1 cellular context compared by ENCODE assay signal in the genomic region with DNA sequence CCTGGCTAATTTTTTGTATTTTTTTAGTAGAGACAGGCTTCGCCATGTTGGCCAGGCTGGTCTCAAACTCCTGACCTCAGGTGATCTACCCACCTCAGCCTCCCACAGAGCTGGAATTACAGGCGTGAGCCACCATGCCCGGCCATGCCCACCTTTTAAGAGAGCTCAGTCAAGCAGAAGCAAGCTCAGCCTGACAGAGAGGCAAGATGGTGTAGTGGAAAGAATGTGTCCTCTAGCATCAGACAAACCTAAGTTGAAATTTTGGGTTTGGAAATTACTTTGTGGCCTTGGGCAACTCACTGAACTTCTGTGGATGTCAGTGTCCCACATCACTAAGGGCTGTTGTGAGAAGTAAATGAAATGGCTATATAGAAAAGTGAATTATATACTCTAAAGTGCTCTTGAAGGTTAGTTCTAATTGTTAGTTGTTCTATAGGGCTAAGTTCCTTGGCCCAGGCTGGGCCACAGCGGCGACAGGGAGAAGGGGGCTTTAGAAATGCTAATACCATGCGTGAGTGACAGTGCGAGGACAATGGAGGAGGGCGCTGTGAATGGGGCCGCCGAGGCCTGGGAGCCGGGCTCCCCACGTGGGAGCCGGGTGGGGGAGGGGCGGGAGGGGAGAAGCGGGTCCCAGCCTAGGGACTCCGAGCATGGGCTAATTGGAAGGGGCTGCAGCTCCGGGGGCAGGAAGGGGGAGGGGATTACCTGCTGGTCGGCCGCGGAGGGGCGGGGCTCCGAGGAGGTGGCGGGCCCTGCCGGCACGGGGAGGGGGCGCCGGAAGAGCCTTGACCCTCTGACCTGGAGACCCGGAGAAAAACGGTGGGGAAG.
TF ChIP-seq lines count a peak whose summit lies in the region.

No MANE protein-coding gene starts in this region.

TF ChIP-seq in SK-N-SH treated with all-trans-retinoic acid at 6 μM for 48 hours, 23 proteins besides CTCF, POLR2A, EP300 and RAD21 (continued from another document):
- TF ChIP-seq, protein P1, sequence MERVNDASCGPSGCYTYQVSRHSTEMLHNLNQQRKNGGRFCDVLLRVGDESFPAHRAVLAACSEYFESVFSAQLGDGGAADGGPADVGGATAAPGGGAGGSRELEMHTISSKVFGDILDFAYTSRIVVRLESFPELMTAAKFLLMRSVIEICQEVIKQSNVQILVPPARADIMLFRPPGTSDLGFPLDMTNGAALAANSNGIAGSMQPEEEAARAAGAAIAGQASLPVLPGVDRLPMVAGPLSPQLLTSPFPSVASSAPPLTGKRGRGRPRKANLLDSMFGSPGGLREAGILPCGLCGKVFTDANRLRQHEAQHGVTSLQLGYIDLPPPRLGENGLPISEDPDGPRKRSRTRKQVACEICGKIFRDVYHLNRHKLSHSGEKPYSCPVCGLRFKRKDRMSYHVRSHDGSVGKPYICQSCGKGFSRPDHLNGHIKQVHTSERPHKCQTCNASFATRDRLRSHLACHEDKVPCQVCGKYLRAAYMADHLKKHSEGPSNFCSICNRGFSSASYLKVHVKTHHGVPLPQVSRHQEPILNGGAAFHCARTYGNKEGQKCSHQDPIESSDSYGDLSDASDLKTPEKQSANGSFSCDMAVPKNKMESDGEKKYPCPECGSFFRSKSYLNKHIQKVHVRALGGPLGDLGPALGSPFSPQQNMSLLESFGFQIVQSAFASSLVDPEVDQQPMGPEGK (CRISPR knock-in tag; IDR thresholded peaks at IDR 0.05; ENCODE audit: borderline replicate concordance): no peak
